ENCODE assay signal across 1 cellular context in genomic region chr12:108606492-108606891, GRCh38.
TF ChIP-seq lines count a peak whose summit lies in the region.

No MANE protein-coding gene starts in this region.

TF ChIP-seq in H1, 55 proteins besides CTCF, POLR2A, EP300 and RAD21:
- TF ChIP-seq CHD2 (IDR thresholded peaks at IDR 0.05; ENCODE audit: low read length) (no peak), NANOG (IDR thresholded peaks at IDR 0.05; ENCODE audit: insufficient read depth, low read depth, low read length, poor library complexity, severe bottlenecking) (no peak), KDM4A (IDR thresholded peaks at IDR 0.05; ENCODE audit: low read depth, low read length, severe bottlenecking) (no peak), RFX5 (IDR thresholded peaks at IDR 0.05; ENCODE audit: borderline replicate concordance, low read depth, low read length) (no peak), ASH2L (IDR thresholded peaks at IDR 0.05; ENCODE audit: low read length) (no peak), CREB1 (IDR thresholded peaks at IDR 0.05) (no peak), SUZ12 (IDR thresholded peaks at IDR 0.05; ENCODE audit: low read length) (no peak), KDM1A (IDR thresholded peaks at IDR 0.05; ENCODE audit: borderline replicate concordance, low read length) (no peak), CBX5 (IDR thresholded peaks at IDR 0.05; ENCODE audit: low read depth, low read length) (no peak), FOSL1 (IDR thresholded peaks at IDR 0.05; ENCODE audit: insufficient read depth, low read depth, low read length) (no peak), ZNF274 (IDR thresholded peaks at IDR 0.05; ENCODE audit: borderline replicate concordance, extremely low read depth, low read length) (no peak), YY1 (IDR thresholded peaks at IDR 0.05; ENCODE audit: low read depth, low read length) (no peak), HDAC6 (IDR thresholded peaks at IDR 0.05; ENCODE audit: low read depth, low read length) (no peak), RBBP5 (IDR thresholded peaks at IDR 0.05; ENCODE audit: borderline replicate concordance, low read depth, low read length) (no peak), TCF12 (IDR thresholded peaks at IDR 0.05; ENCODE audit: low read depth, low read length) (no peak), TAF7 (optimal IDR thresholded peaks at IDR 0.05; ENCODE audit: borderline replicate concordance, low read depth, low read length) (no peak), GTF2F1 (IDR thresholded peaks at IDR 0.05; ENCODE audit: borderline replicate concordance, low read depth, low read length) (no peak), CBX8 (IDR thresholded peaks at IDR 0.05; ENCODE audit: borderline replicate concordance, low read depth, low read length) (no peak)
- TF ChIP-seq, protein P1, sequence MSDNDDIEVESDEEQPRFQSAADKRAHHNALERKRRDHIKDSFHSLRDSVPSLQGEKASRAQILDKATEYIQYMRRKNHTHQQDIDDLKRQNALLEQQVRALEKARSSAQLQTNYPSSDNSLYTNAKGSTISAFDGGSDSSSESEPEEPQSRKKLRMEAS (IDR thresholded peaks at IDR 0.05), result no peak
TF ChIP-seq in H1: peak in this region for 0.
